8 cellular contexts compared by ENCODE assay signal in the genomic region with DNA sequence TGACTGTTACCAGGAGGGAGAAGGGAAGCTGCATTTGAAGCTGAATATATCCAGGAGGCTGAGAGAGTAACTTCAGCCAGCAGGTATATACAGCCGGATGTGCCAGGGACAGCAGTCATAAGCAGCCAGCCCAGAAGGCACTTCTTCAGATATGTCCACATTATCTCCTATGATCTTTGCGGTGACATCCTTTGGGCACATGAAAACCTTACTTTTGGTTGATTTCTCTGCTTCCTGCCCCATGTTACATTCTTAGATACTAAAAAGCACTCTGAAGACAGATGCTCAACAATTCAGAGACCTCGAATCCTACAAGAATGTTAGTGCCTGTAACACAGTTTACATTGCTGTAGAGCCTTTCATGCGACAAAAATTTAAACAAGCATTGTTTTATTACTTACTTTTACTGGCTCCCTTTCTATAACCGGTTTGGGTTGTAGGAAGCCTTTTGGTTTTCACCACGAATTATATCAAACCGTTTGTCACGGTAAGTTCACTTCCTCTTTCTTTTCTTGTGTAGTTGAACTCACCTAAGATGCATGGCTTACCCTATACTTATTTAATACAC.
A peak's percentile ranks its signal among the peaks of the same experiment; 100 is the strongest.
DNase-seq lines count a peak whose midpoint lies in the region; ATAC-seq lines count a peak whose summit lies in the region.

No MANE protein-coding gene starts in this region.

- DNase-seq in activated CD8-positive, alpha-beta memory T cell treated with anti-CD3 and anti-CD28 coated beads, Interleukin-2, amount 50 U/mL, for 1 hour (ENCODE audit: extremely low read depth): peak; percentile 0
- DNase-seq in activated CD8-positive, alpha-beta memory T cell treated with anti-CD3 and anti-CD28 coated beads, Interleukin-2, amount 50 U/mL, for 48 hours: no peak
- peak; percentile 21 to 30 for DNase-seq in activated CD4-positive, alpha-beta T cell treated with anti-CD3 and anti-CD28 coated beads, Interleukin-2, amount 50 U/mL, for 48 hours
- peak; percentile 3 to 4 for DNase-seq in stimulated activated CD4-positive, alpha-beta T cell treated with anti-CD3 and anti-CD28 coated beads, Interleukin-1b, Interleukin-23, amount 100 ng/mL, for 4 hours (ENCODE audit: low read depth in 2 of 2)
- no peak for DNase-seq in DMS153 treated with DMSO at 0.1 percent for 48 hours (lab: John Stamatoyannopoulos, UW; ENCODE audit: unreplicated experiment)

- ATAC-seq in HG03520 (IDR thresholded peaks at IDR 0.05; ENCODE audit: unreplicated experiment): peak; percentile 69
- no peak for ATAC-seq in GM19467 (IDR thresholded peaks at IDR 0.05; ENCODE audit: unreplicated experiment)
- ATAC-seq in GM21619 (IDR thresholded peaks at IDR 0.05; ENCODE audit: unreplicated experiment): no peak

Comparison
In these comparisons a context has a peak if more than half of its experiments do, and no peak if none do; other contexts are left out.
1. DNase-seq: peak in activated CD8-positive, alpha-beta memory T cell treated with anti-CD3 and anti-CD28 coated beads, Interleukin-2, amount 50 U/mL, for 1 hour (single experiment), activated CD4-positive, alpha-beta T cell treated with anti-CD3 and anti-CD28 coated beads, Interleukin-2, amount 50 U/mL, for 48 hours (2 of 2) and stimulated activated CD4-positive, alpha-beta T cell treated with anti-CD3 and anti-CD28 coated beads, Interleukin-1b, Interleukin-23, amount 100 ng/mL, for 4 hours (2 of 2); none in activated CD8-positive, alpha-beta memory T cell treated with anti-CD3 and anti-CD28 coated beads, Interleukin-2, amount 50 U/mL, for 48 hours (single experiment) and DMS153 treated with DMSO at 0.1 percent for 48 hours (single experiment).